In genomic region chr3:30333903-30334302, GRCh38 we compare ENCODE assay signal across 20 cellular contexts.
"Had no signal": no experiment of that assay in that cellular context is flagged by ENCODE, and none has a peak within 500 bp of the region (broad histone marks: within the 10 kb centered on the region; RNA-seq: fewer than 3 reads in every experiment).

No MANE protein-coding gene starts in this region.

- H3K4me3 Mint-ChIP-seq: activated naive CD4-positive, alpha-beta T cell treated with anti-CD3 and anti-CD28 coated beads, Interleukin-2, amount 10 ng/mL, durations not matched to agents 7 days and 5 days; activated naive CD8-positive, alpha-beta T cell treated with anti-CD3 and anti-CD28 coated beads, Interleukin-2, amount 50 U/mL, for 24 hours; stimulated activated memory B cell treated with anti-CD40 and anti-IgM and Interleukin-4, amounts not matched to agents 10 μg/mL and 1 μg/mL and 100 μg/mL, for 72 hours had no signal

- H3K27me3 Mint-ChIP-seq: activated naive CD4-positive, alpha-beta T cell treated with anti-CD3 and anti-CD28 coated beads, Interleukin-2, amount 10 ng/mL, durations not matched to agents 7 days and 5 days; activated naive CD8-positive, alpha-beta T cell treated with anti-CD3 and anti-CD28 coated beads, Interleukin-2, amount 50 U/mL, for 24 hours; naive thymus-derived CD8-positive, alpha-beta T cell; stimulated activated memory B cell treated with anti-CD40 and anti-IgM and Interleukin-4, amounts not matched to agents 10 μg/mL and 1 μg/mL and 100 μg/mL, for 72 hours had no signal

- FAIRE-seq: endometrium had no signal

- H3K9me3 Mint-ChIP-seq: activated naive CD8-positive, alpha-beta T cell treated with anti-CD3 and anti-CD28 coated beads, Interleukin-2, amount 50 U/mL, for 24 hours; stimulated activated memory B cell treated with anti-CD40 and anti-IgM and Interleukin-4, amounts not matched to agents 10 μg/mL and 1 μg/mL and 100 μg/mL, for 72 hours had no signal

- H3K36me3 Mint-ChIP-seq: stimulated activated memory B cell treated with anti-CD40 and anti-IgM and Interleukin-4, amounts not matched to agents 10 μg/mL and 1 μg/mL and 100 μg/mL, for 72 hours had no signal

- H3K9me3 ChIP-seq: ascending aorta, ovary, sigmoid colon had no signal

- H3K27me3 ChIP-seq: ascending aorta, breast epithelium, ovary, sigmoid colon, spleen had no signal

- H3K4me1 ChIP-seq: breast epithelium, sigmoid colon had no signal

- H3K4me3 ChIP-seq: ascending aorta, breast epithelium, coronary artery, ovary, sigmoid colon, spleen had no signal

- H3K27ac Mint-ChIP-seq: activated naive CD4-positive, alpha-beta T cell treated with anti-CD3 and anti-CD28 coated beads, Interleukin-2, amount 10 ng/mL, durations not matched to agents 7 days and 5 days; activated naive CD8-positive, alpha-beta T cell treated with anti-CD3 and anti-CD28 coated beads, Interleukin-2, amount 50 U/mL, for 24 hours; stimulated activated memory B cell treated with anti-CD40 and anti-IgM and Interleukin-4, amounts not matched to agents 10 μg/mL and 1 μg/mL and 100 μg/mL, for 72 hours had no signal

- H3K36me3 ChIP-seq: ascending aorta, breast epithelium, ovary, sigmoid colon, spleen had no signal

- DNase-seq: activated CD4-positive, alpha-beta T cell treated with anti-CD3 and anti-CD28 coated beads, Interleukin-2, amount 50 U/mL, for 1 hour; activated CD4-positive, CD25-positive, alpha-beta regulatory T cell treated with anti-CD3 and anti-CD28 coated beads, Interleukin-2, amount 50 U/mL, for 72 hours; activated CD8-positive, alpha-beta memory T cell treated with anti-CD3 and anti-CD28 coated beads for 24 hours; activated CD8-positive, alpha-beta memory T cell treated with anti-CD3 and anti-CD28 coated beads, Interleukin-2, amount 50 U/mL, for 48 hours; activated effector memory CD4-positive, alpha-beta T cell treated with Interleukin-2 at 50 U/mL for 16 hours; activated naive CD4-positive, alpha-beta T cell treated with anti-CD3 and anti-CD28 coated beads, Interleukin-2, amount 10 ng/mL, durations not matched to agents 7 days and 5 days; activated naive CD8-positive, alpha-beta T cell treated with anti-CD3 and anti-CD28 coated beads, Interleukin-2, amount 50 U/mL, for 24 hours; activated T-cell treated with anti-CD3 and anti-CD28 coated beads, Interleukin-2, amount 50 U/mL, for 48 hours; erythroblast; mesendoderm; naive thymus-derived CD8-positive, alpha-beta T cell; ovary; sigmoid colon; spleen; stimulated activated CD4-positive, alpha-beta T cell treated with anti-CD3 and anti-CD28 coated beads, Interleukin-4, amount 100 ng/mL, for 4 hours had no signal

- H3K27ac ChIP-seq: ascending aorta, breast epithelium, coronary artery, ovary, sigmoid colon, spleen had no signal
